22 cellular contexts compared by ENCODE assay signal in the genomic region with DNA sequence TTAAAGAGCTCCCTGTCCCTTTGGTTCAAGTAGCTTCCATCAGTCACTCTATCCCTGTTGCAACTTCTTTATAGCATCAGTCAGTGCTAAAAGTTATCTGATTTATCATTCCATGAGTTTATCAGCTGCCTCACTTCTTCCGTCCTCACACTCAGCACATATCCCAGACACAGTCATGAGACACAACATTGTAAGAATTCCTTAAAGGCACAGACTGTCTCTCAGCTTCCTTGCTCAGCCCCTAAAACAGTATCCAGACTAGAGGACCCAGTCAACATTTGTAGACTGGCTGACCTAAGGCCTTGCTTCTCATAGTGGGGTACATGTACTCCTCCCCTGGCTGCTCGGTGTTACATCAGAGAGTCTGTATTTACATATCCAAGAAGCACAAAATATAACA.
DNase-seq lines count a peak whose midpoint lies in the region; ATAC-seq and TF ChIP-seq lines count a peak whose summit lies in the region.
"Had no signal": no experiment of that assay in that cellular context is flagged by ENCODE, and none has a peak within 500 bp of the region (broad histone marks: within the 10 kb centered on the region; RNA-seq: fewer than 3 reads in every experiment).

No MANE protein-coding gene starts in this region.

- H3F3A ChIP-seq in SK-N-SH (replicated peaks; ENCODE audit: insufficient read depth) (no peaks in the 10 kb centered on the region), neural progenitor cell (ENCODE audit: low read depth) (no peaks in the 10 kb centered on the region)

- 78% methylated on average over 2 of the region's 2 CpGs for WGBS in SK-N-SH (ENCODE audit: low lambda C conversion rate)
- WGBS in mesendoderm (ENCODE audit: extremely low coverage, insufficient coverage, low lambda C conversion rate) = no CpG with 5 or more reads among the region's 2 CpGs

- peaks cover 2% of the 10 kb centered on the region for H3K27me3 Mint-ChIP-seq in neural progenitor cell (ENCODE audit: insufficient read depth, low read depth)
- H3K27me3 Mint-ChIP-seq: CD8-positive, alpha-beta memory T cell; IgD-negative memory B cell had no signal

- H3K9me2 ChIP-seq in SK-N-SH = no peaks in the 10 kb centered on the region

- H3K9ac ChIP-seq in SK-N-SH (no peak overlapping the region), mesendoderm (ENCODE audit: low read length) (no peak overlapping the region), neural progenitor cell (no peak overlapping the region)

- CTCF ChIA-PET in SK-N-SH (lab: Yijun Ruan, JAX) = interaction anchor here (2.1 kb wide), 1 partner anchor 13 kb away, joined by 7 read pairs; no protein-coding TSS in a partner anchor

- intact Hi-C loops in Right ventricle myocardium inferior (cut with DNase I) = no loop called here

- no peak overlapping the region for H3K4me3 Mint-ChIP-seq in neural progenitor cell
- H3K4me3 Mint-ChIP-seq: CD8-positive, alpha-beta memory T cell; IgD-negative memory B cell had no signal

- H3K36me3 ChIP-seq in SK-N-SH (replicated peaks in 1 of 2; ENCODE audit: control insufficient read depth in 1 of 2, insufficient read depth in 2 of 2, low read length in 1 of 2) = no peaks in the 10 kb centered on the region
- H3K36me3 ChIP-seq in mesendoderm (ENCODE audit: control insufficient read depth, insufficient read depth, low read length) = no peaks in the 10 kb centered on the region
- no peaks in the 10 kb centered on the region for H3K36me3 ChIP-seq in neural progenitor cell

- H3K27ac Mint-ChIP-seq in neural progenitor cell = no peak overlapping the region
- H3K27ac Mint-ChIP-seq: CD8-positive, alpha-beta memory T cell; IgD-negative memory B cell had no signal

- H3K4me2 ChIP-seq in SK-N-SH = no peak overlapping the region
- no peak overlapping the region for H3K4me2 ChIP-seq in mesendoderm (ENCODE audit: low read length)
- H3K4me2 ChIP-seq in neural progenitor cell = no peak overlapping the region

- no peak overlapping the region for H4K8ac ChIP-seq in mesendoderm (ENCODE audit: low read depth, low read length)

- H3K23ac ChIP-seq in mesendoderm (ENCODE audit: low read length) = no peak overlapping the region

- H3K4ac ChIP-seq in mesendoderm (ENCODE audit: low read depth, low read length) = no peak overlapping the region

- no peak overlapping the region for H2BK15ac ChIP-seq in mesendoderm (replicated peaks; ENCODE audit: low read depth)

- no peak overlapping the region for H2BK5ac ChIP-seq in mesendoderm (ENCODE audit: low read length)

- H2AK5ac ChIP-seq in mesendoderm (ENCODE audit: low read length) = no peak overlapping the region

- no peak for TF ChIP-seq CTCF in SK-N-SH (IDR thresholded peaks at IDR 0.05)
- TF ChIP-seq CTCF in fibroblast of pulmonary artery (IDR thresholded peaks at IDR 0.05; ENCODE audit: low read length, missing control alignments) = no peak
- TF ChIP-seq CTCF in neural progenitor cell (IDR thresholded peaks at IDR 0.05) = no peak

- H3K27ac ChIP-seq in SK-N-SH (ENCODE audit: low read depth in 2 of 2, low read length in 1 of 2) (no peak overlapping the region), mesendoderm (ENCODE audit: low read depth, low read length) (no peak overlapping the region), neural progenitor cell (no peak overlapping the region)
- H3K27ac ChIP-seq: 22Rv1 had no signal

- H3K79me2 ChIP-seq in SK-N-SH (ENCODE audit: insufficient read depth) (no peaks in the 10 kb centered on the region), mesendoderm (ENCODE audit: control insufficient read depth, insufficient read depth, low read length) (no peaks in the 10 kb centered on the region), neural progenitor cell (ENCODE audit: low read depth) (no peaks in the 10 kb centered on the region)

- POLR2A ChIA-PET in SK-N-SH (lab: Yijun Ruan, JAX) = no interaction called here

- no peak overlapping the region for H3K18ac ChIP-seq in mesendoderm (ENCODE audit: low read length)

- H4K5ac ChIP-seq in mesendoderm (ENCODE audit: low read length) = no peak overlapping the region

- H3K9me3 ChIP-seq in SK-N-SH (no peaks in the 10 kb centered on the region), neural progenitor cell (ENCODE audit: low read depth) (no peaks in the 10 kb centered on the region)

- H3K36me3 Mint-ChIP-seq in neural progenitor cell = peaks cover 6% of the 10 kb centered on the region
- H3K36me3 Mint-ChIP-seq: CD8-positive, alpha-beta memory T cell; IgD-negative memory B cell had no signal

- H3K9me3 Mint-ChIP-seq in neural progenitor cell = peaks cover 2% of the 10 kb centered on the region

- H3K56ac ChIP-seq in mesendoderm (ENCODE audit: low read length) = no peak overlapping the region

- H2AFZ ChIP-seq in SK-N-SH (ENCODE audit: low read depth) = peak overlapping the region; percentile 41; the same call in 1 of the 2 replicates
- no peak overlapping the region for H2AFZ ChIP-seq in neural progenitor cell (replicated peaks)

- DNase-seq in SK-N-SH (no peak), fibroblast of pulmonary artery (ENCODE audit: low read depth) (peak; percentile 17), mesendoderm (peak; percentile 35), Right ventricle myocardium inferior (ENCODE audit: missing footprints) (no peak), neural progenitor cell (ENCODE audit: low spot score) (no peak), activated gamma-delta T cell (lab: John Stamatoyannopoulos, UW) (no peak)
- DNase-seq: C1 segment of cervical spinal cord; Calu3; CD8-positive, alpha-beta memory T cell; GDM1; MV-4-11; NCI-H1105 treated with DMSO at 0.1 percent for 48 hours; NCI-H1694; NCI-H2081; NCI-H2171; NCI-H446; NCI-H526 treated with DMSO at 0.1 percent for 48 hours; Right ventricle myocardium superior had no signal

- ATAC-seq in SK-N-SH treated with all-trans-retinoic acid at 6 μM for 48 hours = no peak
- no peak for ATAC-seq in HG03378 (IDR thresholded peaks at IDR 0.05; ENCODE audit: unreplicated experiment)
- ATAC-seq in Right ventricle myocardium inferior = no peak

- H3K4me1 ChIP-seq in SK-N-SH (ENCODE audit: control insufficient read depth in 1 of 2, insufficient read depth in 2 of 2, low read depth in 1 of 2, low read length in 1 of 2) (no peaks in the 10 kb centered on the region), mesendoderm (ENCODE audit: control insufficient read depth, low read depth, low read length) (no peaks in the 10 kb centered on the region), neural progenitor cell (no peaks in the 10 kb centered on the region)

- H3K4me3 ChIP-seq in SK-N-SH (ENCODE audit: low read depth in 2 of 2, low read length in 1 of 2) (no peak overlapping the region), fibroblast of pulmonary artery (replicated peaks; ENCODE audit: low read depth, low read length) (no peak overlapping the region), mesendoderm (ENCODE audit: low read length) (no peak overlapping the region), neural progenitor cell (no peak overlapping the region)

- no peak overlapping the region for H2BK120ac ChIP-seq in mesendoderm (ENCODE audit: low read depth, low read length)

- no peaks in the 10 kb centered on the region for H3K79me1 ChIP-seq in mesendoderm (ENCODE audit: low read length)

- no peaks in the 10 kb centered on the region for H3K27me3 ChIP-seq in SK-N-SH (ENCODE audit: insufficient read depth)
- H3K27me3 ChIP-seq in mesendoderm (ENCODE audit: insufficient read depth, low read length, poor library complexity) = no peaks in the 10 kb centered on the region
- H3K27me3 ChIP-seq in neural progenitor cell = no peaks in the 10 kb centered on the region

- H4K20me1 ChIP-seq in SK-N-SH (ENCODE audit: insufficient read depth) (no peaks in the 10 kb centered on the region), neural progenitor cell (ENCODE audit: low read depth) (no peaks in the 10 kb centered on the region)

- H3K4me1 Mint-ChIP-seq in neural progenitor cell = no peaks in the 10 kb centered on the region
- H3K4me1 Mint-ChIP-seq: CD8-positive, alpha-beta memory T cell; IgD-negative memory B cell had no signal

- TF ChIP-seq EP300 in SK-N-SH (IDR thresholded peaks at IDR 0.05; ENCODE audit: borderline replicate concordance in 1 of 2, low read depth in 1 of 2, low read length in 1 of 2) = no peak

- no peak for TF ChIP-seq RAD21 in SK-N-SH (IDR thresholded peaks at IDR 0.05; ENCODE audit: low read length)

TF ChIP-seq in SK-N-SH, 30 proteins besides CTCF, POLR2A, EP300 and RAD21 (continues in another document):
- TF ChIP-seq, protein P1, sequence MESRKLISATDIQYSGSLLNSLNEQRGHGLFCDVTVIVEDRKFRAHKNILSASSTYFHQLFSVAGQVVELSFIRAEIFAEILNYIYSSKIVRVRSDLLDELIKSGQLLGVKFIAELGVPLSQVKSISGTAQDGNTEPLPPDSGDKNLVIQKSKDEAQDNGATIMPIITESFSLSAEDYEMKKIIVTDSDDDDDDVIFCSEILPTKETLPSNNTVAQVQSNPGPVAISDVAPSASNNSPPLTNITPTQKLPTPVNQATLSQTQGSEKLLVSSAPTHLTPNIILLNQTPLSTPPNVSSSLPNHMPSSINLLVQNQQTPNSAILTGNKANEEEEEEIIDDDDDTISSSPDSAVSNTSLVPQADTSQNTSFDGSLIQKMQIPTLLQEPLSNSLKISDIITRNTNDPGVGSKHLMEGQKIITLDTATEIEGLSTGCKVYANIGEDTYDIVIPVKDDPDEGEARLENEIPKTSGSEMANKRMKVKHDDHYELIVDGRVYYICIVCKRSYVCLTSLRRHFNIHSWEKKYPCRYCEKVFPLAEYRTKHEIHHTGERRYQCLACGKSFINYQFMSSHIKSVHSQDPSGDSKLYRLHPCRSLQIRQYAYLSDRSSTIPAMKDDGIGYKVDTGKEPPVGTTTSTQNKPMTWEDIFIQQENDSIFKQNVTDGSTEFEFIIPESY (IDR thresholded peaks at IDR 0.05; ENCODE audit: borderline replicate concordance, low read depth) = no peak
- no peak for TF ChIP-seq SIN3A (IDR thresholded peaks at IDR 0.05; ENCODE audit: borderline replicate concordance, low read depth, low read length)

TF ChIP-seq in SK-N-SH treated with all-trans-retinoic acid at 6 μM for 48 hours, 23 proteins besides CTCF, POLR2A, EP300 and RAD21:
- TF ChIP-seq ZNF565 (CRISPR knock-in tag; conservative IDR thresholded peaks at IDR 0.05; ENCODE audit: low read depth) = no peak
- TF ChIP-seq, protein P2, sequence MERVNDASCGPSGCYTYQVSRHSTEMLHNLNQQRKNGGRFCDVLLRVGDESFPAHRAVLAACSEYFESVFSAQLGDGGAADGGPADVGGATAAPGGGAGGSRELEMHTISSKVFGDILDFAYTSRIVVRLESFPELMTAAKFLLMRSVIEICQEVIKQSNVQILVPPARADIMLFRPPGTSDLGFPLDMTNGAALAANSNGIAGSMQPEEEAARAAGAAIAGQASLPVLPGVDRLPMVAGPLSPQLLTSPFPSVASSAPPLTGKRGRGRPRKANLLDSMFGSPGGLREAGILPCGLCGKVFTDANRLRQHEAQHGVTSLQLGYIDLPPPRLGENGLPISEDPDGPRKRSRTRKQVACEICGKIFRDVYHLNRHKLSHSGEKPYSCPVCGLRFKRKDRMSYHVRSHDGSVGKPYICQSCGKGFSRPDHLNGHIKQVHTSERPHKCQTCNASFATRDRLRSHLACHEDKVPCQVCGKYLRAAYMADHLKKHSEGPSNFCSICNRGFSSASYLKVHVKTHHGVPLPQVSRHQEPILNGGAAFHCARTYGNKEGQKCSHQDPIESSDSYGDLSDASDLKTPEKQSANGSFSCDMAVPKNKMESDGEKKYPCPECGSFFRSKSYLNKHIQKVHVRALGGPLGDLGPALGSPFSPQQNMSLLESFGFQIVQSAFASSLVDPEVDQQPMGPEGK (CRISPR knock-in tag; IDR thresholded peaks at IDR 0.05; ENCODE audit: borderline replicate concordance) = no peak

Comparison
In these comparisons a context has a peak if more than half of its experiments do, and no peak if none do; other contexts are left out.
1. DNase-seq: peak in fibroblast of pulmonary artery (single experiment) and mesendoderm (single experiment); none in SK-N-SH (single experiment), Right ventricle myocardium inferior (single experiment), neural progenitor cell (single experiment) and activated gamma-delta T cell (single experiment).